Comparison of ENCODE assay signal across 12 cellular contexts in genomic region chr15:31342381-31342780, GRCh38. TPM values are rescaled to one million over a fixed set of nuclear protein-coding genes. Genes with fewer than 3 reads are reported as not detected.
DNase-seq lines count a peak whose midpoint lies in the region; ATAC-seq and TF ChIP-seq lines count a peak whose summit lies in the region.
"Had no signal": no experiment of that assay in that cellular context is flagged by ENCODE, and none has a peak within 500 bp of the region (broad histone marks: within the 10 kb centered on the region; RNA-seq: fewer than 3 reads in every experiment).

No MANE protein-coding gene starts in this region.

- no peaks in the 10 kb centered on the region for H3K27me3 Mint-ChIP-seq in activated T-cell treated with anti-CD3 and anti-CD28 coated beads, Interleukin-2, amount 50 U/mL, for 24 hours
- H3K27me3 Mint-ChIP-seq in activated T-helper 17 cell treated with anti-CD3 and anti-CD28 coated beads, Interleukin-2, amount 50 U/mL, for 72 hours, result no peaks in the 10 kb centered on the region

- no peaks in the 10 kb centered on the region for H3K9me3 ChIP-seq in lung (ENCODE audit: control insufficient read depth in 2 of 2, insufficient read depth in 1 of 2, low read length in 1 of 2)
- H3K9me3 ChIP-seq: body of pancreas had no signal

- H3K9me3 Mint-ChIP-seq in activated T-cell treated with anti-CD3 and anti-CD28 coated beads, Interleukin-2, amount 50 U/mL, for 24 hours, result no peaks in the 10 kb centered on the region
- no peaks in the 10 kb centered on the region for H3K9me3 Mint-ChIP-seq in activated T-helper 17 cell treated with anti-CD3 and anti-CD28 coated beads, Interleukin-2, amount 50 U/mL, for 72 hours

- peak; percentile 34 for DNase-seq in activated T-cell treated with anti-CD3 and anti-CD28 coated beads, Interleukin-2, amount 50 U/mL, for 24 hours
- no peak for DNase-seq in activated T-cell treated with anti-CD3 and anti-CD28 coated beads, Interleukin-2, amount 50 U/mL, for 48 hours
- DNase-seq in lung (ENCODE audit: low spot score), result no peak
- no peak for DNase-seq in SHP77 treated with DMSO at 0.1 percent for 48 hours (lab: John Stamatoyannopoulos, UW)
- no peak for DNase-seq in effector CD4-positive, alpha-beta T cell
- DNase-seq: body of pancreas, DND-41, NCI-H524, SIG-M5 had no signal

- H3K4me1 Mint-ChIP-seq in activated T-cell treated with anti-CD3 and anti-CD28 coated beads, Interleukin-2, amount 50 U/mL, for 24 hours (ENCODE audit: low read depth), result peaks cover 97% of the 10 kb centered on the region
- peaks cover 72% of the 10 kb centered on the region for H3K4me1 Mint-ChIP-seq in activated T-helper 17 cell treated with anti-CD3 and anti-CD28 coated beads, Interleukin-2, amount 50 U/mL, for 72 hours

- H3K4me3 ChIP-seq in lung, result no peak overlapping the region
- H3K4me3 ChIP-seq: body of pancreas had no signal

- H3K4me3 Mint-ChIP-seq in activated T-cell treated with anti-CD3 and anti-CD28 coated beads, Interleukin-2, amount 50 U/mL, for 24 hours, result peak overlapping the region; percentile 72
- peak overlapping the region; percentile 99 for H3K4me3 Mint-ChIP-seq in activated T-helper 17 cell treated with anti-CD3 and anti-CD28 coated beads, Interleukin-2, amount 50 U/mL, for 72 hours

- no peak for TF ChIP-seq CTCF in lung (IDR thresholded peaks at IDR 0.05; ENCODE audit: control extremely low read depth, extremely low read depth)

- no peak for ATAC-seq in activated T-helper 17 cell treated with anti-CD3 and anti-CD28 coated beads, Interleukin-2, amount 50 U/mL, for 72 hours (replicated peaks)
- ATAC-seq in lung (ENCODE audit: insufficient read depth, low FRiP score) (no peak), HG03469 (IDR thresholded peaks at IDR 0.05; ENCODE audit: unreplicated experiment) (no peak)
- ATAC-seq: body of pancreas had no signal

- peak overlapping the region; percentile 28 to 91 for H3K27ac ChIP-seq in lung (ENCODE audit: low read depth in 1 of 2, low read length in 1 of 2)
- H3K27ac ChIP-seq in temporal lobe (ENCODE audit: low read depth, low read length), result peak overlapping the region; percentile 92

- no peaks in the 10 kb centered on the region for H3K27me3 ChIP-seq in lung (ENCODE audit: control insufficient read depth, insufficient read depth)
- H3K27me3 ChIP-seq: body of pancreas had no signal

- H3K27ac Mint-ChIP-seq in activated T-cell treated with anti-CD3 and anti-CD28 coated beads, Interleukin-2, amount 50 U/mL, for 24 hours, result peak overlapping the region; percentile 98
- H3K27ac Mint-ChIP-seq in activated T-helper 17 cell treated with anti-CD3 and anti-CD28 coated beads, Interleukin-2, amount 50 U/mL, for 72 hours, result peak overlapping the region; percentile 93

- 51 to 77% methylated on average over 11 of the region's 11 CpGs for WGBS in lung, 2 donors

- peaks cover 54% of the 10 kb centered on the region for H3K36me3 Mint-ChIP-seq in activated T-cell treated with anti-CD3 and anti-CD28 coated beads, Interleukin-2, amount 50 U/mL, for 24 hours (ENCODE audit: low read depth)
- H3K36me3 Mint-ChIP-seq in activated T-helper 17 cell treated with anti-CD3 and anti-CD28 coated beads, Interleukin-2, amount 50 U/mL, for 72 hours (ENCODE audit: low read depth), result peaks cover 46% of the 10 kb centered on the region

- peaks cover 56 to 82% of the 10 kb centered on the region in 2 donors for H3K4me1 ChIP-seq in lung (ENCODE audit: control insufficient read depth in 2 of 2, insufficient read depth in 2 of 2, low read length in 2 of 2)

- H3K36me3 ChIP-seq in lung (ENCODE audit: control insufficient read depth in 2 of 2, insufficient read depth in 2 of 2, low read length in 2 of 2), result peaks cover 0 to 3% of the 10 kb centered on the region in 2 donors

RNA-seq across cellular contexts. Expression of gene KLF13, which starts 15.7 kb away (rescaled TPM):
- total RNA-seq in activated T-helper 17 cell treated with anti-CD3 and anti-CD28 coated beads, Interleukin-2, amount 50 U/mL, for 72 hours, result 100 to 1,000 TPM; 101 to 119 TPM
- total RNA-seq in lung (100 to 1,000 TPM in 1 of 2 donors, 10 to 100 TPM in 1; 38.3 to 157 TPM), temporal lobe (27.8 TPM)
- 10 to 100 TPM; 47.1 to 63.2 TPM for polyA plus RNA-seq in lung
